8 cellular contexts compared by ENCODE assay signal in genomic region chr10:99659031-99659867, GRCh38. TPM values are rescaled to one million over a fixed set of nuclear protein-coding genes. Genes with fewer than 3 reads are reported as not detected.
DNase-seq lines count a peak whose midpoint lies in the region; ATAC-seq and TF ChIP-seq lines count a peak whose summit lies in the region.

Gene ENTPD7 (plus strand): TSS chr10:99659509. CDS start chr10:99659957, 448 bp downstream.

- intact Hi-C loops in PC-3 (cut with micrococcal nuclease), result loop anchor here (2.0 to 5.0 kb wide), 2 partner anchors 24 to 37 kb away; partner anchors contain the start of gene SLC25A28

- no TSS peak for BruUV-seq in PC-3 (replicated peaks; lab: Mats Ljungman, UMichigan)

- H3K9me2 ChIP-seq in PC-3 (replicated peaks; ENCODE audit: low read length), result no peaks in the 10 kb centered on the region

- H3K27me3 ChIP-seq in PC-3 (ENCODE audit: low read length), result no peaks in the 10 kb centered on the region
- H3K27me3 ChIP-seq in esophagus (ENCODE audit: control insufficient read depth in 1 of 2, insufficient read depth in 2 of 2, low read length in 2 of 2), result no peaks in the 10 kb centered on the region
- H3K27me3 ChIP-seq in mucosa of stomach (ENCODE audit: control insufficient read depth, insufficient read depth, low read length), result no peaks in the 10 kb centered on the region

- H3K9me3 ChIP-seq in PC-3 (ENCODE audit: low read length) (no peaks in the 10 kb centered on the region), esophagus (ENCODE audit: control insufficient read depth in 2 of 2, insufficient read depth in 1 of 2, low read depth in 1 of 2, low read length in 1 of 2) (no peaks in the 10 kb centered on the region), mucosa of stomach (ENCODE audit: control insufficient read depth, low read length) (no peaks in the 10 kb centered on the region)

- H3K4me3 Mint-ChIP-seq in activated T-cell treated with anti-CD3 and anti-CD28 coated beads, Interleukin-2, amount 50 U/mL, for 24 hours, result peak within 1 kb of the TSS; percentile 82

- H3K4me1 ChIP-seq in PC-3 (ENCODE audit: insufficient read depth, low read length), result peaks cover 24% of the 10 kb centered on the region
- H3K4me1 ChIP-seq in esophagus (ENCODE audit: control insufficient read depth in 2 of 2, insufficient read depth in 2 of 2, low read length in 1 of 2), result peaks cover 0 to 2% of the 10 kb centered on the region in 2 donors
- H3K4me1 ChIP-seq in mucosa of stomach (ENCODE audit: control insufficient read depth, insufficient read depth, low read length), result peaks cover 10% of the 10 kb centered on the region

- H3K27ac Mint-ChIP-seq in activated T-cell treated with anti-CD3 and anti-CD28 coated beads, Interleukin-2, amount 50 U/mL, for 24 hours, result peak within 1 kb of the TSS; percentile 88

- DNase-seq in DMS153 treated with DMSO at 0.1 percent for 48 hours (lab: John Stamatoyannopoulos, UW; ENCODE audit: unreplicated experiment), result peak; percentile 94
- DNase-seq in PC-3, result peak; percentile 91
- peak; percentile 94 for DNase-seq in activated T-cell treated with anti-CD3 and anti-CD28 coated beads, Interleukin-2, amount 50 U/mL, for 24 hours
- DNase-seq in stimulated activated CD8-positive, alpha-beta memory T cell treated with anti-CD3 and anti-CD28 coated beads, Interleukin-4, amount 100 ng/mL, for 48 hours, result peak; percentile 93

- no peak within 1 kb of the TSS for H3K27ac ChIP-seq in PC-3 (ENCODE audit: low read length)
- H3K27ac ChIP-seq in esophagus (ENCODE audit: low read depth in 2 of 2, low read length in 1 of 2), result peak within 1 kb of the TSS; percentile 79 to 88

- peak within 1 kb of the TSS; percentile 97 for H3K4me2 ChIP-seq in PC-3 (ENCODE audit: low read length)

- H3F3A ChIP-seq in PC-3 (ENCODE audit: low read length, unreplicated experiment), result no peaks in the 10 kb centered on the region

- WGBS in esophagus, 2 donors, result 0 to 1% methylated on average over 64 to 71 of the region's 71 CpGs

- H3K9ac ChIP-seq in PC-3 (ENCODE audit: low read length) (peak within 1 kb of the TSS; percentile 87), mucosa of stomach (ENCODE audit: low read length) (peak within 1 kb of the TSS; percentile 82)

- no peaks in the 10 kb centered on the region for H4K20me1 ChIP-seq in PC-3 (ENCODE audit: low read length)

- ATAC-seq in GM21619 (IDR thresholded peaks at IDR 0.05; ENCODE audit: unreplicated experiment) (peak; percentile 99), PC-3 (peak; percentile 94)

- TF ChIP-seq CTCF in PC-3 (conservative IDR thresholded peaks at IDR 0.05; ENCODE audit: low read depth, low read length), result no peak

- CTCF ChIA-PET in PC-3 (lab: Charles Lee), result no interaction called here

- H3K4me3 ChIP-seq in PC-3 (ENCODE audit: low read length) (peak within 1 kb of the TSS; percentile 91), esophagus (ENCODE audit: low read depth in 1 of 2, low read length in 2 of 2) (peak within 1 kb of the TSS; percentile 79 to 92), mucosa of stomach (ENCODE audit: low read length) (peak within 1 kb of the TSS; percentile 81)

- H3K79me2 ChIP-seq in PC-3 (ENCODE audit: low read length), result peaks cover 34% of the 10 kb centered on the region

- TF ChIP-seq RAD21 in Ishikawa (IDR thresholded peaks at IDR 0.05; ENCODE audit: low read depth), result no peak

- no peaks in the 10 kb centered on the region for H3K9me3 Mint-ChIP-seq in activated T-cell treated with anti-CD3 and anti-CD28 coated beads, Interleukin-2, amount 50 U/mL, for 24 hours

- H3K27me3 Mint-ChIP-seq in activated T-cell treated with anti-CD3 and anti-CD28 coated beads, Interleukin-2, amount 50 U/mL, for 24 hours, result peaks cover 17% of the 10 kb centered on the region

- TF ChIP-seq EP300 in Ishikawa (IDR thresholded peaks at IDR 0.05; ENCODE audit: borderline replicate concordance), result no peak

- POLR2A ChIA-PET in PC-3 (lab: Charles Lee; ENCODE audit: unreplicated experiment), result interaction anchor here (0.5 to 0.7 kb wide), 3 partner anchors 43 to 1358 kb away, joined by 3 to 11 read pairs (median 4); no protein-coding TSS in a partner anchor

- peak within 1 kb of the TSS; percentile 90 for H2AFZ ChIP-seq in PC-3 (ENCODE audit: low read length)

- H3K4me1 Mint-ChIP-seq in activated T-cell treated with anti-CD3 and anti-CD28 coated beads, Interleukin-2, amount 50 U/mL, for 24 hours (ENCODE audit: low read depth), result peaks cover 29% of the 10 kb centered on the region

- H3K36me3 ChIP-seq in PC-3 (ENCODE audit: low read depth, low read length) (no peaks in the 10 kb centered on the region), esophagus (ENCODE audit: control insufficient read depth in 2 of 2, insufficient read depth in 2 of 2, low read length in 1 of 2) (peaks cover 0 to 2% of the 10 kb centered on the region in 2 donors), mucosa of stomach (ENCODE audit: control insufficient read depth, insufficient read depth, low read length) (no peaks in the 10 kb centered on the region)

- H3K36me3 Mint-ChIP-seq in activated T-cell treated with anti-CD3 and anti-CD28 coated beads, Interleukin-2, amount 50 U/mL, for 24 hours (ENCODE audit: low read depth), result peaks cover 18% of the 10 kb centered on the region

TF ChIP-seq in Ishikawa, 13 proteins besides CTCF, POLR2A, EP300 and RAD21:
- peak; percentile 43; the same call in 1 of the 2 replicates for TF ChIP-seq USF1 (IDR thresholded peaks at IDR 0.05)
- peak; percentile 81; the same call in 1 of the 2 replicates for TF ChIP-seq ZBTB7A (IDR thresholded peaks at IDR 0.05; ENCODE audit: low read depth)
- no peak for TF ChIP-seq CEBPB (IDR thresholded peaks at IDR 0.05)
- peak; percentile 86 for TF ChIP-seq TAF1 (IDR thresholded peaks at IDR 0.05; ENCODE audit: low read depth)
- no peak for TF ChIP-seq REST (IDR thresholded peaks at IDR 0.05; ENCODE audit: low read depth)
- peak; percentile 54 for TF ChIP-seq MAX (IDR thresholded peaks at IDR 0.05)
- no peak for TF ChIP-seq TEAD4 (IDR thresholded peaks at IDR 0.05)
- TF ChIP-seq TCF12 (IDR thresholded peaks at IDR 0.05; ENCODE audit: low read depth), result no peak; the same call in 1 of the 2 replicates
- TF ChIP-seq YY1 (IDR thresholded peaks at IDR 0.05; ENCODE audit: low read depth), result 0 out of 2 replicates have a peak, but pooled peaks have one; percentile 3
- no peak for TF ChIP-seq FOXM1 (IDR thresholded peaks at IDR 0.05; ENCODE audit: borderline replicate concordance, low read depth)
- TF ChIP-seq EGR1 (IDR thresholded peaks at IDR 0.05), result peak; percentile 15; the same call in 1 of the 2 replicates
- no peak for TF ChIP-seq NFIC (IDR thresholded peaks at IDR 0.05)
- peak; percentile 63 for TF ChIP-seq CREB1 (IDR thresholded peaks at IDR 0.05; ENCODE audit: low read depth)

RNA-seq across cellular contexts. Expression of gene ENTPD7, which starts in this region (rescaled TPM):
- total RNA-seq in PC-3 (2014; rRNA removed), result 6.8 and 7.8 TPM in 2 replicates
- polyA plus RNA-seq in esophagus, result 1 to 10 TPM; 1.3 to 2.5 TPM
